Comparison of ENCODE assay signal across 21 cellular contexts in genomic region chr20:24998121-24998520, GRCh38. TPM values are rescaled to one million over a fixed set of nuclear protein-coding genes. Genes with fewer than 3 reads are reported as not detected.
DNase-seq lines count a peak whose midpoint lies in the region; ATAC-seq and TF ChIP-seq lines count a peak whose summit lies in the region.
"Had no signal": no experiment of that assay in that cellular context is flagged by ENCODE, and none has a peak within 500 bp of the region (broad histone marks: within the 10 kb centered on the region; RNA-seq: fewer than 3 reads in every experiment).

No MANE protein-coding gene starts in this region.

- TF ChIP-seq CTCF in endodermal cell (conservative IDR thresholded peaks at IDR 0.05), result no peak

- H3K9me3 Mint-ChIP-seq in activated CD8-positive, alpha-beta memory T cell treated with anti-CD3 and anti-CD28 coated beads, Interleukin-2, amount 10 ng/mL, durations not matched to agents 7 days and 5 days (ENCODE audit: low read depth), result peaks cover 3% of the 10 kb centered on the region
- peaks cover 6% of the 10 kb centered on the region for H3K9me3 Mint-ChIP-seq in endodermal cell
- H3K9me3 Mint-ChIP-seq: IgD-negative memory B cell had no signal

- H3K9ac ChIP-seq in endodermal cell (ENCODE audit: extremely low read depth, low read length, poor library complexity, severe bottlenecking), result no peak overlapping the region
- H3K9ac ChIP-seq: BLaER1 had no signal

- peaks cover 3% of the 10 kb centered on the region for H3K27me3 Mint-ChIP-seq in activated CD8-positive, alpha-beta memory T cell treated with anti-CD3 and anti-CD28 coated beads, Interleukin-2, amount 10 ng/mL, durations not matched to agents 7 days and 5 days
- H3K27me3 Mint-ChIP-seq in endodermal cell (ENCODE audit: insufficient read depth), result peaks cover 42% of the 10 kb centered on the region
- H3K27me3 Mint-ChIP-seq: IgD-negative memory B cell had no signal

- H3K36me3 ChIP-seq in endodermal cell (ENCODE audit: control insufficient read depth, insufficient read depth, low read length), result no peaks in the 10 kb centered on the region
- H3K36me3 ChIP-seq: HAP-1, Peyer's patch had no signal

- DNase-seq in activated CD4-positive, CD25-positive, alpha-beta regulatory T cell treated with anti-CD3 and anti-CD28 coated beads, Interleukin-2, amount 50 U/mL, for 72 hours, result peak; percentile 6
- peak; percentile 37 for DNase-seq in activated CD8-positive, alpha-beta memory T cell treated with anti-CD3 and anti-CD28 coated beads, Interleukin-2, amount 10 ng/mL, durations not matched to agents 7 days and 5 days
- peak; percentile 2 for DNase-seq in stimulated activated CD8-positive, alpha-beta memory T cell treated with anti-CD3 and anti-CD28 coated beads, Interleukin-4, amount 100 ng/mL, for 48 hours
- DNase-seq in endodermal cell (no peak), NCI-H2227 (lab: John Stamatoyannopoulos, UW; ENCODE audit: unreplicated experiment) (no peak), epidermal melanocyte (ENCODE audit: insufficient read length, low spot score) (no peak)
- DNase-seq: NCI-H1417, NCI-H2029, NCI-H2171 treated with DMSO at 0.1 percent for 48 hours, NCI-H510A, NCI-H82, SHP77 treated with DMSO at 0.1 percent for 48 hours had no signal

- H3K4me3 ChIP-seq in endodermal cell (ENCODE audit: low read length), result no peak overlapping the region
- H3K4me3 ChIP-seq: BLaER1, HAP-1, Peyer's patch had no signal

- 79 to 94% methylated on average over 2 to 3 of the region's 3 CpGs for WGBS in endodermal cell (ENCODE audit: insufficient coverage in 1 of 2, insufficient read length in 1 of 2), 2 experiments

- peaks cover 7% of the 10 kb centered on the region for H3K36me3 Mint-ChIP-seq in activated CD8-positive, alpha-beta memory T cell treated with anti-CD3 and anti-CD28 coated beads, Interleukin-2, amount 10 ng/mL, durations not matched to agents 7 days and 5 days
- no peaks in the 10 kb centered on the region for H3K36me3 Mint-ChIP-seq in endodermal cell (ENCODE audit: low read depth)

- no peaks in the 10 kb centered on the region for H3K4me1 ChIP-seq in endodermal cell (ENCODE audit: control insufficient read depth, insufficient read depth, low read length)

- peak overlapping the region; percentile 4 for H3K27ac ChIP-seq in layer of hippocampus (ENCODE audit: low read depth, low read length)
- H3K27ac ChIP-seq in endodermal cell (ENCODE audit: low read depth, low read length), result no peak overlapping the region
- H3K27ac ChIP-seq: 22Rv1, BLaER1 had no signal

- ATAC-seq in activated CD4-positive, CD25-positive, alpha-beta regulatory T cell treated with anti-CD3 and anti-CD28 coated beads, Interleukin-2, amount 50 U/mL, for 24 hours, result no peak
- ATAC-seq in activated CD8-positive, alpha-beta memory T cell treated with anti-CD3 and anti-CD28 coated beads, Interleukin-2, amount 10 ng/mL, durations not matched to agents 7 days and 5 days, result no peak

- H3K4me1 Mint-ChIP-seq in activated CD8-positive, alpha-beta memory T cell treated with anti-CD3 and anti-CD28 coated beads, Interleukin-2, amount 10 ng/mL, durations not matched to agents 7 days and 5 days, result peaks cover 11% of the 10 kb centered on the region
- peaks cover 4% of the 10 kb centered on the region for H3K4me1 Mint-ChIP-seq in endodermal cell

- no peak overlapping the region for H3K4me3 Mint-ChIP-seq in activated CD8-positive, alpha-beta memory T cell treated with anti-CD3 and anti-CD28 coated beads, Interleukin-2, amount 10 ng/mL, durations not matched to agents 7 days and 5 days
- H3K4me3 Mint-ChIP-seq in endodermal cell, result no peak overlapping the region

- no peaks in the 10 kb centered on the region for H3K27me3 ChIP-seq in layer of hippocampus (ENCODE audit: control insufficient read depth, insufficient read depth, low read length)
- peaks cover 51% of the 10 kb centered on the region for H3K27me3 ChIP-seq in endodermal cell (ENCODE audit: control insufficient read depth, insufficient read depth, low read length, poor library complexity, severe bottlenecking)
- H3K27me3 ChIP-seq: BLaER1, Peyer's patch had no signal

- no peaks in the 10 kb centered on the region for H3K9me3 ChIP-seq in endodermal cell (ENCODE audit: control insufficient read depth, low read length)
- H3K9me3 ChIP-seq: BLaER1, HAP-1, Peyer's patch had no signal

- CTCF ChIA-PET in activated CD8-positive, alpha-beta memory T cell treated with anti-CD3 and anti-CD28 coated beads, Interleukin-2, amount 10 ng/mL, durations not matched to agents 7 days and 5 days (lab: Charles Lee), result interaction anchor here (0.7 to 1.0 kb wide), 3 partner anchors 64 to 67 kb away, joined by 3 read pairs; no protein-coding TSS in a partner anchor

- no peak overlapping the region for H3K27ac Mint-ChIP-seq in activated CD8-positive, alpha-beta memory T cell treated with anti-CD3 and anti-CD28 coated beads, Interleukin-2, amount 10 ng/mL, durations not matched to agents 7 days and 5 days
- no peak overlapping the region for H3K27ac Mint-ChIP-seq in endodermal cell

RNA-seq across cellular contexts. Expression of gene APMAP, which starts 5.6 kb away (rescaled TPM):
- 10 to 100 TPM; 47.5 to 56.0 TPM for total RNA-seq in activated CD8-positive, alpha-beta memory T cell treated with anti-CD3 and anti-CD28 coated beads, Interleukin-2, amount 10 ng/mL, durations not matched to agents 7 days and 5 days
- 10 to 100 TPM; 60.2 to 65.6 TPM for total RNA-seq in endodermal cell
- polyA plus RNA-seq in endodermal cell (2013, experiment 1 of 2), result 76.8 TPM
- polyA plus RNA-seq in endodermal cell (2013, experiment 2 of 2), result 70.0 TPM

RNA-seq across cellular contexts. Expression of gene CST7, which starts 49.1 kb away (rescaled TPM):
- 100 to 1,000 TPM; 177 to 202 TPM for total RNA-seq in activated CD8-positive, alpha-beta memory T cell treated with anti-CD3 and anti-CD28 coated beads, Interleukin-2, amount 10 ng/mL, durations not matched to agents 7 days and 5 days
- not detected for total RNA-seq in endodermal cell
- polyA plus RNA-seq in endodermal cell (2013, experiment 1 of 2), result not detected
- polyA plus RNA-seq in endodermal cell (2013, experiment 2 of 2), result not detected
- total RNA-seq: HT-29, LHCN-M2 had no signal

RNA-seq across cellular contexts. Expression of gene ACSS1, which starts 59.8 kb away (rescaled TPM):
- 10 to 100 TPM; 44.4 TPM for total RNA-seq in activated CD8-positive, alpha-beta memory T cell treated with anti-CD3 and anti-CD28 coated beads, Interleukin-2, amount 10 ng/mL, durations not matched to agents 7 days and 5 days
- under 1 TPM in 1 of 2 donors, not detected in 1; 0.22 TPM for total RNA-seq in endodermal cell
- polyA plus RNA-seq in endodermal cell (2013, experiment 1 of 2), result 0.68 TPM
- polyA plus RNA-seq in endodermal cell (2013, experiment 2 of 2), result 0.50 TPM

Comparison
In these comparisons a context has a peak if more than half of its experiments do, and no peak if none do; other contexts are left out.
1. DNase-seq: peak in activated CD4-positive, CD25-positive, alpha-beta regulatory T cell treated with anti-CD3 and anti-CD28 coated beads, Interleukin-2, amount 50 U/mL, for 72 hours (single experiment), activated CD8-positive, alpha-beta memory T cell treated with anti-CD3 and anti-CD28 coated beads, Interleukin-2, amount 10 ng/mL, durations not matched to agents 7 days and 5 days (single experiment) and stimulated activated CD8-positive, alpha-beta memory T cell treated with anti-CD3 and anti-CD28 coated beads, Interleukin-4, amount 100 ng/mL, for 48 hours (single experiment); none in endodermal cell (single experiment), NCI-H2227 (single experiment) and epidermal melanocyte (single experiment).
2. RNA of gene CST7, which starts 49.1 kb away (total RNA-seq): 177 to 202 TPM in activated CD8-positive, alpha-beta memory T cell treated with anti-CD3 and anti-CD28 coated beads, Interleukin-2, amount 10 ng/mL, durations not matched to agents 7 days and 5 days; not detected in endodermal cell; every median in the first group is over 100 times any median in the second.
3. RNA of gene ACSS1, which starts 59.8 kb away (total RNA-seq): 44.4 TPM in activated CD8-positive, alpha-beta memory T cell treated with anti-CD3 and anti-CD28 coated beads, Interleukin-2, amount 10 ng/mL, durations not matched to agents 7 days and 5 days; 0.22 TPM in endodermal cell; every median in the first group is over 10 times any median in the second.